ENCODE assay signal across 8 cellular contexts in the genomic region with DNA sequence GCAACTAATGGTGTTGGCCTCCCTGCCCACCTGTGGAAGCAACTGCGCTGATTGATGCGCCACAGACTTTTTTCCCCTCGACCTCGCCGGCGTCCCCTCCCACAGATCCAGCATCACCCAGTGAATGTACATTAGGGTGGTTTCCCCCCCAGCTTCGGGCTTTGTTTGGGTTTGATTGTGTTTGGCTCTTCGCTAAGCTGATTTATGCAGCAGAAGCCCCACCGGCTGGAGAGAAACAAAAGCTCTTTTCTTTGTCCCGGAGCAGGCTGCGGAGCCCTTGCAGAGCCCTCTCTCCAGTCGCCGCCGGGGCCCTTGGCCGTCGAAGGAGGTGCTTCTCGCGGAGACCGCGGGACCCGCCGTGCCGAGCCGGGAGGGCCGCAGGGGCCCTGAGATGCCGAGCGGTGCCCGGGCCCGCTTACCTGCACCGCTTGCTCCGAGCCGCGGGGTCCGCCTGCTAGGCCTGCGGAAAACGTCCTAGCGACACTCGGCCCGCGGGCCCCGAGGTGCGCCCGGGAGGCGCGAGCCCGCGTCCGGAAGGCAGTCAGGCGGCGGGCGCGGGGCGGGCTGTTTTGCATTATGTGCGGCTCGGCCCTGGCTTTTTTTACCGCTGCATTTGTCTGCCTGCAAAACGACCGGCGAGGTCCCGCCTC. TPM values are rescaled to one million over a fixed set of nuclear protein-coding genes. Genes with fewer than 3 reads are reported as not detected.
A peak's percentile ranks its signal among the peaks of the same experiment; 100 is the strongest.
DNase-seq lines count a peak whose midpoint lies in the region.

No MANE protein-coding gene starts in this region.

- no peaks in the 10 kb centered on the region for H3K9me3 Mint-ChIP-seq in activated T-helper 1 cell treated with anti-CD3 and anti-CD28 coated beads, Interleukin-12 subunit alpha, Interleukin-12 subunit beta, Interleukin-2, Interleukin-4 antibody, amounts not matched to agents 30 ng/mL and 10 ng/mL and 1 ng/mL, durations not matched to agents 14 hours and 24 hours and 36 hours

- in situ Hi-C loops in HAP-1 (cut with MboI; ENCODE audit: low sequenced_read_pairs): no loop called here

- intact Hi-C loops in activated T-helper 1 cell treated with anti-CD3 and anti-CD28 coated beads, Interleukin-12 subunit alpha, Interleukin-12 subunit beta, Interleukin-2, Interleukin-4 antibody, amounts not matched to agents 30 ng/mL and 10 ng/mL and 1 ng/mL, durations not matched to agents 14 hours and 24 hours and 36 hours (cut with micrococcal nuclease): loop anchor here (2.0 kb wide), 1 partner anchor 623 kb away; a partner anchor contains a TSS

- peaks cover 61% of the 10 kb centered on the region for H3K27me3 Mint-ChIP-seq in activated T-helper 1 cell treated with anti-CD3 and anti-CD28 coated beads, Interleukin-12 subunit alpha, Interleukin-12 subunit beta, Interleukin-2, Interleukin-4 antibody, amounts not matched to agents 30 ng/mL and 10 ng/mL and 1 ng/mL, durations not matched to agents 14 hours and 24 hours and 36 hours (ENCODE audit: insufficient read depth)

- H3K36me3 Mint-ChIP-seq in activated T-helper 1 cell treated with anti-CD3 and anti-CD28 coated beads, Interleukin-12 subunit alpha, Interleukin-12 subunit beta, Interleukin-2, Interleukin-4 antibody, amounts not matched to agents 30 ng/mL and 10 ng/mL and 1 ng/mL, durations not matched to agents 14 hours and 24 hours and 36 hours (ENCODE audit: low read depth): no peaks in the 10 kb centered on the region

- peak overlapping the region; percentile 40 for H3K4me3 ChIP-seq in HAP-1

- DNase-seq in NCI-H187 (lab: John Stamatoyannopoulos, UW) (peak; percentile 20 to 45), NCI-H187 treated with DMSO at 0.1 percent for 48 hours (lab: John Stamatoyannopoulos, UW) (no peak), HAP-1 (ENCODE audit: low spot score in 2 of 2) (peak; percentile 84 to 89), NCI-H1048 (lab: John Stamatoyannopoulos, UW) (peak; percentile 42), germinal center (ENCODE audit: low spot score) (peak; percentile 61), occipital lobe (lab: John Stamatoyannopoulos, UW) (peak; percentile 53)
- peak; percentile 1 for DNase-seq in activated T-helper 1 cell treated with anti-CD3 and anti-CD28 coated beads, Interleukin-12 subunit alpha, Interleukin-12 subunit beta, Interleukin-2, Interleukin-4 antibody, amounts not matched to agents 30 ng/mL and 10 ng/mL and 1 ng/mL, durations not matched to agents 14 hours and 24 hours and 36 hours (ENCODE audit: low spot score)
- DNase-seq in effector CD8-positive, alpha-beta T cell (lab: John Stamatoyannopoulos, UW): no peak

- H3K9me3 ChIP-seq in HAP-1: no peaks in the 10 kb centered on the region

- H3K36me3 ChIP-seq in HAP-1 (replicated peaks): no peaks in the 10 kb centered on the region

- peak overlapping the region; percentile 25 for H3K27ac Mint-ChIP-seq in activated T-helper 1 cell treated with anti-CD3 and anti-CD28 coated beads, Interleukin-12 subunit alpha, Interleukin-12 subunit beta, Interleukin-2, Interleukin-4 antibody, amounts not matched to agents 30 ng/mL and 10 ng/mL and 1 ng/mL, durations not matched to agents 14 hours and 24 hours and 36 hours

- no peaks in the 10 kb centered on the region for H3K27me3 ChIP-seq in HAP-1 (ENCODE audit: low read depth)

- peaks cover 26% of the 10 kb centered on the region for H3K4me1 Mint-ChIP-seq in activated T-helper 1 cell treated with anti-CD3 and anti-CD28 coated beads, Interleukin-12 subunit alpha, Interleukin-12 subunit beta, Interleukin-2, Interleukin-4 antibody, amounts not matched to agents 30 ng/mL and 10 ng/mL and 1 ng/mL, durations not matched to agents 14 hours and 24 hours and 36 hours (ENCODE audit: low read depth)

- H3K4me3 Mint-ChIP-seq in activated T-helper 1 cell treated with anti-CD3 and anti-CD28 coated beads, Interleukin-12 subunit alpha, Interleukin-12 subunit beta, Interleukin-2, Interleukin-4 antibody, amounts not matched to agents 30 ng/mL and 10 ng/mL and 1 ng/mL, durations not matched to agents 14 hours and 24 hours and 36 hours: peak overlapping the region; percentile 66

- peaks cover 10% of the 10 kb centered on the region for H3K4me1 ChIP-seq in HAP-1

RNA-seq across cellular contexts. Expression of a gene that starts 0.7 kb away (rescaled TPM):
- total RNA-seq in activated T-helper 1 cell treated with anti-CD3 and anti-CD28 coated beads, Interleukin-12 subunit alpha, Interleukin-12 subunit beta, Interleukin-2, Interleukin-4 antibody, amounts not matched to agents 30 ng/mL and 10 ng/mL and 1 ng/mL, durations not matched to agents 14 hours and 24 hours and 36 hours: 0.03 TPM in 1 of 2 replicates, not detected in the other
- total RNA-seq in occipital lobe: 109 TPM

Comparison
In these comparisons a context has a peak if more than half of its experiments do, and no peak if none do; other contexts are left out.
1. DNase-seq: peak in NCI-H187 (2 of 2), HAP-1 (2 of 2), NCI-H1048 (single experiment), activated T-helper 1 cell treated with anti-CD3 and anti-CD28 coated beads, Interleukin-12 subunit alpha, Interleukin-12 subunit beta, Interleukin-2, Interleukin-4 antibody, amounts not matched to agents 30 ng/mL and 10 ng/mL and 1 ng/mL, durations not matched to agents 14 hours and 24 hours and 36 hours (single experiment), germinal center (single experiment) and occipital lobe (single experiment); none in NCI-H187 treated with DMSO at 0.1 percent for 48 hours (single experiment) and effector CD8-positive, alpha-beta T cell (single experiment).
2. RNA of a gene that starts 0.7 kb away (total RNA-seq): 109 TPM in occipital lobe (single experiment); 0.03 TPM in activated T-helper 1 cell treated with anti-CD3 and anti-CD28 coated beads, Interleukin-12 subunit alpha, Interleukin-12 subunit beta, Interleukin-2, Interleukin-4 antibody, amounts not matched to agents 30 ng/mL and 10 ng/mL and 1 ng/mL, durations not matched to agents 14 hours and 24 hours and 36 hours; every median in the first group is over 100 times any median in the second.